In the genomic region with DNA sequence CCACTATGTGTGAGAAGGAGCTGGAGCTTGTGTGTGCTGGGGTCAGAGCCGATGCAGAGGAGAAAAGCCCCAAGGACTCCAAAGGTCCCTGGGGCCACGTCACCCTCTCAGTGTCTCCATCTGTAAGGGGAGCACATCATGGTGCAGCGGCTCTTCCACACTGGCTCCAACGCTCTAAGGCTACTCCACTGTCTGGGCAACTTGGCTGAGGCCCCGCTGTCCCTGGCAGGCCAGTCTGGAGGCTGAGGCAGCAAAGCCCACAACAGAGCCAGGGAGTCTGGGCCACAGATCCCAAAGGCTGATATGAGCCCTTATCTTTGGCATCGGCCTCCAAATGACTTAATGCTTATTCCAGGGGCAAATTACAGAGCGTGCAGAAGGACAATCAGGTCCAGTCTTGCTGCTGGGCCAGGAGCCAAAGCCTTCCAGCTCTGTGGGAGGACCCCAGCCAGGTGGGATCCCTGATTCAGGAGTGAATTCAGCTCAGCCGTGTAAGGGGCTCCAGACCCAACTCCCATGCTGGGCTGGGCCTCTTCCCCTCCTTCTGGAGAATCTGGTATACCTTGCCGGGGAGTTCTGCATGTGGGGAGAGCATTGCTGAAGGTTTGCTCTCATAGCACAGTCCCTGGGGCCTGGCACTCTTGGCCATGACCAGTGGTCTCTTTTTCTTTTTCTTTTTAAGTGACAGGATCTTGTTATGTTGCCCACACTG, we compare ENCODE assay signal across 9 cellular contexts. TPM values are rescaled to one million over a fixed set of nuclear protein-coding genes. Genes with fewer than 3 reads are reported as not detected.
DNase-seq lines count a peak whose midpoint lies in the region; ATAC-seq and TF ChIP-seq lines count a peak whose summit lies in the region.
"Had no signal": no experiment of that assay in that cellular context is flagged by ENCODE, and none has a peak within 500 bp of the region (broad histone marks: within the 10 kb centered on the region; RNA-seq: fewer than 3 reads in every experiment).

No MANE protein-coding gene starts in this region.

- no peak for TF ChIP-seq CTCF in left lung (IDR thresholded peaks at IDR 0.05)
- TF ChIP-seq CTCF in vagina (IDR thresholded peaks at IDR 0.05): no peak

- peaks cover 0 to 15% of the 10 kb centered on the region in 2 donors for H3K27me3 ChIP-seq in left lung
- no peaks in the 10 kb centered on the region for H3K27me3 ChIP-seq in vagina
- H3K27me3 ChIP-seq in HAP-1 (ENCODE audit: low read depth): no peaks in the 10 kb centered on the region
- H3K27me3 ChIP-seq: body of pancreas had no signal

- ATAC-seq in Right ventricle myocardium superior (ENCODE audit: poor library complexity): no peak
- ATAC-seq in Right ventricle myocardium inferior: no peak
- no peak for ATAC-seq in left lung
- ATAC-seq: body of pancreas had no signal

- H3K9me3 ChIP-seq in left lung: no peaks in the 10 kb centered on the region
- H3K9me3 ChIP-seq in vagina: no peaks in the 10 kb centered on the region
- H3K9me3 ChIP-seq in HAP-1: no peaks in the 10 kb centered on the region
- H3K9me3 ChIP-seq: body of pancreas had no signal

- in situ Hi-C loops in HAP-1 (cut with MboI; ENCODE audit: low sequenced_read_pairs): no loop called here

- peaks cover 7 to 60% of the 10 kb centered on the region in 2 donors for H3K4me1 ChIP-seq in left lung
- peaks cover 17% of the 10 kb centered on the region for H3K4me1 ChIP-seq in vagina
- peaks cover 12% of the 10 kb centered on the region for H3K4me1 ChIP-seq in HAP-1

- peak; percentile 48 for DNase-seq in Right ventricle myocardium superior
- no peak for DNase-seq in Right ventricle myocardium inferior (ENCODE audit: missing footprints)
- peak; percentile 50 for DNase-seq in T-helper 22 cell (ENCODE audit: low read depth)
- DNase-seq in left lung: peak; percentile 31 to 54
- DNase-seq in vagina (ENCODE audit: extremely low spot score in 2 of 2): no peak
- DNase-seq in GOT3 (lab: John Stamatoyannopoulos, UW): no peak
- DNase-seq in epidermal melanocyte (ENCODE audit: insufficient read length, low spot score): no peak
- DNase-seq in HAP-1 (ENCODE audit: low spot score in 2 of 2): no peak

- H3K27ac ChIP-seq in left lung (peak overlapping the region; percentile 48 to 74), vagina (peak overlapping the region; percentile 44)

- H3K36me3 ChIP-seq in left lung: no peaks in the 10 kb centered on the region
- H3K36me3 ChIP-seq in vagina: no peaks in the 10 kb centered on the region
- H3K36me3 ChIP-seq in HAP-1 (replicated peaks): peaks cover 13% of the 10 kb centered on the region; the same call in 1 of the 2 replicates

- intact Hi-C loops in Right ventricle myocardium superior (cut with DNase I) (loop anchor here (10.0 kb wide), 1 partner anchor 118 kb away; the partner anchor contains the start of genes CIAO1 and TMEM127), Right ventricle myocardium inferior (cut with DNase I) (loop anchor here (5.0 kb wide), 1 partner anchor 120 kb away; the partner anchor contains the start of genes CIAO1 and TMEM127), left lung (cut with DNase I) (no loop called here), vagina (cut with DNase I) (no loop called here)

- no peak for TF ChIP-seq POLR2A in vagina (IDR thresholded peaks at IDR 0.05)

- no peak overlapping the region for H3K4me3 ChIP-seq in left lung
- H3K4me3 ChIP-seq in vagina: no peak overlapping the region
- H3K4me3 ChIP-seq in HAP-1: no peak overlapping the region
- H3K4me3 ChIP-seq: body of pancreas had no signal

RNA-seq across cellular contexts. Expression of gene DUSP2, which starts 1.8 kb away (rescaled TPM):
- total RNA-seq in Right ventricle myocardium superior (1.5 TPM), Right ventricle myocardium inferior (1.3 TPM), left lung (1 to 10 TPM; 3.6 to 5.7 TPM), vagina (14.0 TPM)

RNA-seq across cellular contexts. Expression of gene ASTL, which starts 8.7 kb away (rescaled TPM):
- total RNA-seq in Right ventricle myocardium superior: not detected
- total RNA-seq in Right ventricle myocardium inferior: not detected
- not detected for total RNA-seq in left lung
- total RNA-seq in vagina: not detected
- total RNA-seq: body of pancreas had no signal

RNA-seq across cellular contexts. Expression of gene ADRA2B, which starts 30.7 kb away (rescaled TPM):
- total RNA-seq in Right ventricle myocardium superior (6.4 TPM), Right ventricle myocardium inferior (6.9 TPM), left lung (under 1 TPM; 0.20 to 0.34 TPM), vagina (0.49 TPM)

Comparison
In these comparisons a context has a peak if more than half of its experiments do, and no peak if none do; other contexts are left out.
1. DNase-seq: peak in Right ventricle myocardium superior (single experiment), T-helper 22 cell (single experiment) and left lung (2 of 2); none in Right ventricle myocardium inferior (single experiment), vagina (0 of 2), GOT3 (single experiment), epidermal melanocyte (single experiment) and HAP-1 (0 of 2).
2. intact Hi-C loops: an anchor here in Right ventricle myocardium superior (10.0 kb wide) and Right ventricle myocardium inferior (5.0 kb wide); none called in left lung and vagina.